In the genomic region with DNA sequence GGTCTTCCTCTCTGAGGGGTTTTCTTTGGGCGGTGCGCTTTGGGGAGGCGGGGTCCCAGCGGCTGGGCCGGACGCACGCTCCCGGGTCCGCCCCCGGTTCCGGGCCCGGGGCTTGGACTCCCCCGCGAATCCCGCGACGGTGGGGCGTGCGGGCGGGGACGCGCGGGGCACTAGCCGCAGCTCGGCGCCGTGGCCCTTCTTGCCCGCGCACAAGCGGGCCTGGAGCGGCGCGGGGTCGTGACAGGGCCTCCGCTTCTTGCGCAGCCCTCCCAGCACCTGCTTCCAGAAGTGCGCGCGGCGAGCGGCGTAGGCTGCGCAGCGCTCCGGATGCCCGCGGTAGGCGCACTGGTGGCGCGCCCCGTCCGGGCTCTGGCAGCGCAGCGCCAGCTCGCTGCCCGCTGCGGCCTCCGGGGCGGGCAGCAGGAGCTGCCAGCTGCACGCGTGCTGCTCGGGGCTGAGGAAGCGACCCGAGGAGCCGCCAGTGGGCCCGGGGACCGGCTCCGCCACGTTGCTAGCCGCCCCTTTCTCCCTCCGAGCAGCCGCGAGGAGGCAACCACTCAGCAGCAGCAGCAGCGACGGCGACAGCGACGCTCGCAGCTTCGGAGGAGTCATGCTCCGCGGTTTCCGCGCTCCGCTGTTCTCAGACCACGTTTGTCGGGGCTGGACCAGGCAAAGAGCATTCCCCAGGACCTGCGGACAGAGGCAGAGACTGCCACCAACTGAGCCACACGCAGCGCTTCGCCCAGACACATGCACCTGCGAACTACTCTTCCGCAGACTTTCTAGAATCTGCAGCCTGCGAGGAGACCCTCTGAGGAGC, we compare ENCODE assay signal across 1 cellular context.
TF ChIP-seq lines count a peak whose summit lies in the region.

No MANE protein-coding gene starts in this region.

TF ChIP-seq in K562, 482 proteins besides CTCF, POLR2A, EP300 and RAD21 (continues in another document):
- 0 out of 2 replicates have a peak, but pooled peaks have one; percentile 37 for TF ChIP-seq ZBTB9 (CRISPR knock-in tag; IDR thresholded peaks at IDR 0.05)
- 0 out of 4 replicates have a peak, but pooled peaks of 1 of the 2 experiments have one; percentile 11 for TF ChIP-seq RCOR1 (IDR thresholded peaks at IDR 0.05; ENCODE audit: borderline replicate concordance in 1 of 2, low read depth in 2 of 2, low read length in 2 of 2)
- peak; percentile 99 for TF ChIP-seq HNRNPLL (IDR thresholded peaks at IDR 0.05; ENCODE audit: low read depth, low read length, poor library complexity, severe bottlenecking)
- 0 out of 4 replicates have a peak, but pooled peaks have one; percentile 49 to 50 for TF ChIP-seq NONO (IDR thresholded peaks at IDR 0.05; ENCODE audit: low read depth in 2 of 2, low read length in 1 of 2)
- TF ChIP-seq THRB (CRISPR knock-in tag; conservative IDR thresholded peaks at IDR 0.05): no peak
- no peak for TF ChIP-seq FOXJ3 (CRISPR knock-in tag; IDR thresholded peaks at IDR 0.05)
- TF ChIP-seq RBBP5 (IDR thresholded peaks at IDR 0.05; ENCODE audit: borderline replicate concordance, insufficient read depth, low read length, poor library complexity, severe bottlenecking): peak; percentile 81
- peak; percentile 88 for TF ChIP-seq MYC (IDR thresholded peaks at IDR 0.05; ENCODE audit: low read depth, low read length)
- TF ChIP-seq MYC (CRISPR knock-in tag; IDR thresholded peaks at IDR 0.05; ENCODE audit: borderline replicate concordance, low read depth): no peak
- TF ChIP-seq MGA (IDR thresholded peaks at IDR 0.05): peak; percentile 93
- no peak for TF ChIP-seq RFX5 (IDR thresholded peaks at IDR 0.05; ENCODE audit: low read depth, low read length)
- peak; percentile 46 for TF ChIP-seq EGR1 (conservative IDR thresholded peaks at IDR 0.05)
- peak; percentile 28; the same call in 1 of the 2 replicates for TF ChIP-seq NFIC (IDR thresholded peaks at IDR 0.05)
- no peak for TF ChIP-seq TRIM25 (IDR thresholded peaks at IDR 0.05; ENCODE audit: borderline replicate concordance)
- no peak for TF ChIP-seq ZNF77 (CRISPR knock-in tag; IDR thresholded peaks at IDR 0.05)
- TF ChIP-seq ZBTB7A (IDR thresholded peaks at IDR 0.05; ENCODE audit: borderline replicate concordance, control insufficient read depth, low read depth, low read length): 0 out of 2 replicates have a peak, but pooled peaks have one; percentile 9
- TF ChIP-seq ZNF316 (IDR thresholded peaks at IDR 0.05): no peak
- TF ChIP-seq NELFE (IDR thresholded peaks at IDR 0.05; ENCODE audit: insufficient read depth, insufficient read length): no peak
- TF ChIP-seq, protein P1, sequence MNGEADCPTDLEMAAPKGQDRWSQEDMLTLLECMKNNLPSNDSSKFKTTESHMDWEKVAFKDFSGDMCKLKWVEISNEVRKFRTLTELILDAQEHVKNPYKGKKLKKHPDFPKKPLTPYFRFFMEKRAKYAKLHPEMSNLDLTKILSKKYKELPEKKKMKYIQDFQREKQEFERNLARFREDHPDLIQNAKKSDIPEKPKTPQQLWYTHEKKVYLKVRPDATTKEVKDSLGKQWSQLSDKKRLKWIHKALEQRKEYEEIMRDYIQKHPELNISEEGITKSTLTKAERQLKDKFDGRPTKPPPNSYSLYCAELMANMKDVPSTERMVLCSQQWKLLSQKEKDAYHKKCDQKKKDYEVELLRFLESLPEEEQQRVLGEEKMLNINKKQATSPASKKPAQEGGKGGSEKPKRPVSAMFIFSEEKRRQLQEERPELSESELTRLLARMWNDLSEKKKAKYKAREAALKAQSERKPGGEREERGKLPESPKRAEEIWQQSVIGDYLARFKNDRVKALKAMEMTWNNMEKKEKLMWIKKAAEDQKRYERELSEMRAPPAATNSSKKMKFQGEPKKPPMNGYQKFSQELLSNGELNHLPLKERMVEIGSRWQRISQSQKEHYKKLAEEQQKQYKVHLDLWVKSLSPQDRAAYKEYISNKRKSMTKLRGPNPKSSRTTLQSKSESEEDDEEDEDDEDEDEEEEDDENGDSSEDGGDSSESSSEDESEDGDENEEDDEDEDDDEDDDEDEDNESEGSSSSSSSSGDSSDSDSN (IDR thresholded peaks at IDR 0.05; ENCODE audit: borderline replicate concordance in 1 of 2, low read depth in 2 of 2, low read length in 2 of 2): peak; percentile 95 to 99; a peak in 3 of 4 replicates
- TF ChIP-seq NBN (IDR thresholded peaks at IDR 0.05; ENCODE audit: low read depth): no peak
- no peak for TF ChIP-seq RUNX1 (IDR thresholded peaks at IDR 0.05; ENCODE audit: low read depth)
- TF ChIP-seq JUN (IDR thresholded peaks at IDR 0.05; ENCODE audit: borderline replicate concordance, low read depth, low read length): peak; percentile 24; the same call in 1 of the 2 replicates
- TF ChIP-seq JUN (CRISPR knock-in tag; IDR thresholded peaks at IDR 0.05; ENCODE audit: borderline replicate concordance): no peak
- TF ChIP-seq CTCFL (IDR thresholded peaks at IDR 0.05; ENCODE audit: borderline replicate concordance, insufficient read depth, low read depth, low read length, poor library complexity, severe bottlenecking): peak; percentile 74
- TF ChIP-seq SP2 (IDR thresholded peaks at IDR 0.05; ENCODE audit: extremely low read depth, low read depth, low read length, poor library complexity, severe bottlenecking): peak; percentile 61
- no peak for TF ChIP-seq TBL1XR1 (IDR thresholded peaks at IDR 0.05; ENCODE audit: low read length in 2 of 2)
- TF ChIP-seq NRF1 (conservative IDR thresholded peaks at IDR 0.05 in 1 of 2, IDR thresholded peaks at IDR 0.05 in 1 of 2): peak; percentile 84; a peak in 2 of 4 replicates
